Comparison of ENCODE assay signal across 14 cellular contexts in genomic region chr10:103578782-103579382, GRCh38.
DNase-seq lines count a peak whose midpoint lies in the region; ATAC-seq and TF ChIP-seq lines count a peak whose summit lies in the region.
"Had no signal": no experiment of that assay in that cellular context is flagged by ENCODE, and none has a peak within 500 bp of the region (broad histone marks: within the 10 kb centered on the region; RNA-seq: fewer than 3 reads in every experiment).

No MANE protein-coding gene starts in this region.

- H3K4me1 ChIP-seq in liver (ENCODE audit: control insufficient read depth in 4 of 4, insufficient read depth in 4 of 4, low read length in 3 of 4) (peaks cover 4 to 31% (median 17%) of the 10 kb centered on the region in 4 donors), ovary (ENCODE audit: insufficient read depth) (peaks cover 2% of the 10 kb centered on the region), PC-3 (ENCODE audit: insufficient read depth, low read length) (peaks cover 20% of the 10 kb centered on the region)

- H3K36me3 ChIP-seq in liver (ENCODE audit: control insufficient read depth in 4 of 4, insufficient read depth in 3 of 4, low read depth in 1 of 4, low read length in 3 of 4) = no peaks in the 10 kb centered on the region
- no peaks in the 10 kb centered on the region for H3K36me3 ChIP-seq in ovary
- H3K36me3 ChIP-seq in PC-3 (ENCODE audit: low read depth, low read length) = no peaks in the 10 kb centered on the region
- H3K36me3 ChIP-seq: left lung, neutrophil had no signal

- H3K4me3 ChIP-seq in liver (ENCODE audit: low read depth in 1 of 3, low read length in 3 of 3) (no peak overlapping the region), ovary (no peak overlapping the region), PC-3 (ENCODE audit: low read length) (no peak overlapping the region)
- H3K4me3 ChIP-seq: dorsolateral prefrontal cortex, left lung had no signal

- CTCF ChIA-PET in PC-3 (lab: Charles Lee) = no interaction called here

- no peaks in the 10 kb centered on the region for H3K27me3 ChIP-seq in liver (ENCODE audit: control insufficient read depth in 4 of 4, insufficient read depth in 4 of 4, low read length in 3 of 4)
- no peaks in the 10 kb centered on the region for H3K27me3 ChIP-seq in ovary
- no peaks in the 10 kb centered on the region for H3K27me3 ChIP-seq in PC-3 (ENCODE audit: low read length)
- H3K27me3 ChIP-seq: dorsolateral prefrontal cortex had no signal

- no peak overlapping the region for H3K9ac ChIP-seq in liver (ENCODE audit: low read depth in 1 of 2, low read length in 2 of 2)
- H3K9ac ChIP-seq in PC-3 (ENCODE audit: low read length) = no peak overlapping the region

- H3K27ac Mint-ChIP-seq in T-helper 2 cell treated with Interferon-gamma antibody and Interleukin-4, amounts not matched to agents 5 μg/mL and 100 μg/mL, for 36 hours = no peak overlapping the region

- intact Hi-C loops in ovary (cut with DNase I) = no loop called here
- intact Hi-C loops in PC-3 (cut with micrococcal nuclease) = no loop called here

- TF ChIP-seq EP300 in ovary (IDR thresholded peaks at IDR 0.05) = no peak

- no peaks in the 10 kb centered on the region for H3K9me3 Mint-ChIP-seq in T-helper 2 cell treated with Interferon-gamma antibody and Interleukin-4, amounts not matched to agents 5 μg/mL and 100 μg/mL, for 36 hours

- no peak for TF ChIP-seq CTCF in liver (IDR thresholded peaks at IDR 0.05; ENCODE audit: low read depth, low read length, missing input control)
- no peak for TF ChIP-seq CTCF in ovary (IDR thresholded peaks at IDR 0.05)
- TF ChIP-seq CTCF in PC-3 (conservative IDR thresholded peaks at IDR 0.05; ENCODE audit: low read depth, low read length) = no peak

- H3K27me3 Mint-ChIP-seq in T-helper 2 cell treated with Interferon-gamma antibody and Interleukin-4, amounts not matched to agents 5 μg/mL and 100 μg/mL, for 36 hours (ENCODE audit: low read depth) = peaks cover 6% of the 10 kb centered on the region

- no peak for TF ChIP-seq POLR2A in ovary (IDR thresholded peaks at IDR 0.05)

- H3F3A ChIP-seq in PC-3 (ENCODE audit: low read length, unreplicated experiment) = no peaks in the 10 kb centered on the region

- H3K79me2 ChIP-seq in PC-3 (ENCODE audit: low read length) = no peaks in the 10 kb centered on the region

- POLR2A ChIA-PET in PC-3 (lab: Charles Lee; ENCODE audit: unreplicated experiment) = no interaction called here

- DNase-seq in DMS153 (lab: John Stamatoyannopoulos, UW) = peak; percentile 37
- peak; percentile 80 for DNase-seq in NCI-H69 (lab: John Stamatoyannopoulos, UW)
- DNase-seq in ovary = no peak
- DNase-seq in PC-3 = no peak
- DNase-seq in T-helper 2 cell treated with Interferon-gamma antibody and Interleukin-4, amounts not matched to agents 5 μg/mL and 100 μg/mL, for 36 hours (ENCODE audit: low spot score) = no peak
- DNase-seq in dermis blood vessel endothelial cell = no peak
- DNase-seq: activated CD4-positive, alpha-beta T cell treated with anti-CD3 and anti-CD28 coated beads for 1 hour; anterior cingulate cortex; dorsolateral prefrontal cortex; left lung; NCI-H524 treated with DMSO at 0.1 percent for 48 hours had no signal

- BruUV-seq in PC-3 (replicated peaks; lab: Mats Ljungman, UMichigan) = no TSS peak

- H3K4me2 ChIP-seq in PC-3 (ENCODE audit: low read length) = no peak overlapping the region

- 27% methylated on average over 15 of the region's 15 CpGs for WGBS in liver
- 49 to 70% (median 66%) methylated on average over 14 to 15 of the region's 15 CpGs for WGBS in ovary, 3 donors

- H3K9me2 ChIP-seq in PC-3 (replicated peaks; ENCODE audit: low read length) = no peaks in the 10 kb centered on the region

- H3K9me3 ChIP-seq in liver (ENCODE audit: control insufficient read depth in 4 of 4, low read length in 3 of 4) = no peaks in the 10 kb centered on the region
- H3K9me3 ChIP-seq in ovary = no peaks in the 10 kb centered on the region
- H3K9me3 ChIP-seq in PC-3 (ENCODE audit: low read length) = no peaks in the 10 kb centered on the region
- H3K9me3 ChIP-seq: left lung, neutrophil had no signal

- H2AFZ ChIP-seq in PC-3 (ENCODE audit: low read length) = no peak overlapping the region

- H3K36me3 Mint-ChIP-seq in T-helper 2 cell treated with Interferon-gamma antibody and Interleukin-4, amounts not matched to agents 5 μg/mL and 100 μg/mL, for 36 hours (ENCODE audit: low read depth) = peaks cover under 1% of the 10 kb centered on the region

- H3K4me1 Mint-ChIP-seq in T-helper 2 cell treated with Interferon-gamma antibody and Interleukin-4, amounts not matched to agents 5 μg/mL and 100 μg/mL, for 36 hours (ENCODE audit: low read depth) = peaks cover 3% of the 10 kb centered on the region

- ATAC-seq in GM19463 (IDR thresholded peaks at IDR 0.05; ENCODE audit: unreplicated experiment) (peak; percentile 86), PC-3 (no peak)
- ATAC-seq: left lung had no signal

- no peak overlapping the region for H3K4me3 Mint-ChIP-seq in T-helper 2 cell treated with Interferon-gamma antibody and Interleukin-4, amounts not matched to agents 5 μg/mL and 100 μg/mL, for 36 hours

- H4K20me1 ChIP-seq in PC-3 (ENCODE audit: low read length) = no peaks in the 10 kb centered on the region

- peak in 1 of 2 donors; percentile 39 for TF ChIP-seq RAD21 in liver (IDR thresholded peaks at IDR 0.05)

- H3K27ac ChIP-seq in liver (ENCODE audit: low read depth in 1 of 2, low read length in 2 of 2) (peak overlapping the region; percentile 27 to 55), ovary (no peak overlapping the region), PC-3 (ENCODE audit: low read length) (no peak overlapping the region)
- H3K27ac ChIP-seq: left lung, neutrophil had no signal

TF ChIP-seq in liver, 16 proteins besides CTCF, POLR2A, EP300 and RAD21:
- TF ChIP-seq HNF4A (conservative IDR thresholded peaks at IDR 0.05) (peak; percentile 15 to 50), FOXA1 (IDR thresholded peaks at IDR 0.05) (no peak), HNF4G (IDR thresholded peaks at IDR 0.05) (no peak), RXRA (IDR thresholded peaks at IDR 0.05) (peak in 1 of 2 donors; percentile 56), SP1 (IDR thresholded peaks at IDR 0.05) (peak; percentile 52), MAX (IDR thresholded peaks at IDR 0.05) (no peak), GABPA (IDR thresholded peaks at IDR 0.05 in 1 of 2, conservative IDR thresholded peaks at IDR 0.05 in 1 of 2) (peak in 1 of 2 donors; percentile 29)

Comparison
In these comparisons a context has a peak if more than half of its experiments do, and no peak if none do; other contexts are left out.
1. DNase-seq: peak in DMS153 (single experiment) and NCI-H69 (single experiment); none in ovary (0 of 5), PC-3 (single experiment), T-helper 2 cell treated with Interferon-gamma antibody and Interleukin-4, amounts not matched to agents 5 μg/mL and 100 μg/mL, for 36 hours (single experiment) and dermis blood vessel endothelial cell (single experiment).
2. H3K27ac ChIP-seq: peak in liver (2 of 2); none in ovary (0 of 2) and PC-3 (single experiment).